In the genomic region with DNA sequence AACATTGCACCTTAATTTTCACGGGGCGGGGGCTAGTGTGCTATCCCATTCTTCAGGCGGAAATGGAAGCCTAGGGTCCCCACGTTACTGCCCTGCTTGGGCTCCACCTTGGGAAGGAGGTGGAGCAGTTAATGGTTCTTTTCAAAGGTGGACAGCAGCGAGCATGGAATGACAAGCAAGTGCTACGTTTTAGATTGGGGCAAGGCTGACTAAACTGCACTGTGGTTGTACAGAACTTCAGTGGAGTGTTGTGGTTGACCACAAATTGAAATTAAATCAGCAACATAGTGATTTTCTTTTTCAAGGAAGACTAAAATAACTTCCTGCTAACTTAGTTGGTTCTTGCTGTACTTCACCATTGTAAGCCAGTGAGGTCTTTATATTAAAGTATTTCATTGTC, we compare ENCODE assay signal across 11 cellular contexts. TPM values are rescaled to one million over a fixed set of nuclear protein-coding genes. Genes with fewer than 3 reads are reported as not detected.
DNase-seq lines count a peak whose midpoint lies in the region; ATAC-seq and TF ChIP-seq lines count a peak whose summit lies in the region.
"Had no signal": no experiment of that assay in that cellular context is flagged by ENCODE, and none has a peak within 500 bp of the region (broad histone marks: within the 10 kb centered on the region; RNA-seq: fewer than 3 reads in every experiment).

No MANE protein-coding gene starts in this region.

- no peak overlapping the region for H2AFZ ChIP-seq in OCI-LY7 (ENCODE audit: low read length)

- intact Hi-C loops in natural killer cell (cut with micrococcal nuclease) (no loop called here), OCI-LY7 (cut with micrococcal nuclease; ENCODE audit: unreplicated experiment) (no loop called here), cardiac septum (cut with DNase I) (no loop called here)

- H3K36me3 Mint-ChIP-seq in activated naive CD4-positive, alpha-beta T cell treated with anti-CD3 and anti-CD28 coated beads, Interleukin-2, amount 50 U/mL, for 24 hours, result peaks cover 4% of the 10 kb centered on the region
- no peaks in the 10 kb centered on the region for H3K36me3 Mint-ChIP-seq in natural killer cell

- H3K4me3 ChIP-seq in OCI-LY7 (ENCODE audit: low read depth, low read length, poor library complexity, severe bottlenecking), result no peak overlapping the region

- CTCF ChIA-PET in OCI-LY7 (lab: Charles Lee; ENCODE audit: unreplicated experiment), result no interaction called here

- no peaks in the 10 kb centered on the region for H3K36me3 ChIP-seq in OCI-LY7 (ENCODE audit: insufficient read depth, low read length)

- POLR2A ChIA-PET in OCI-LY7 (lab: Charles Lee), result no interaction called here

- no peak overlapping the region for H3K27ac ChIP-seq in OCI-LY7 (ENCODE audit: low read depth, low read length, poor library complexity, severe bottlenecking)

- H3K27ac Mint-ChIP-seq in activated naive CD4-positive, alpha-beta T cell treated with anti-CD3 and anti-CD28 coated beads, Interleukin-2, amount 50 U/mL, for 24 hours, result peak overlapping the region; percentile 60
- no peak overlapping the region for H3K27ac Mint-ChIP-seq in natural killer cell

- no peaks in the 10 kb centered on the region for H3K79me2 ChIP-seq in OCI-LY7 (ENCODE audit: insufficient read depth, low read depth, low read length)

- BruUV-seq in OCI-LY7 (replicated peaks; lab: Mats Ljungman, UMichigan), result no TSS peak

- H3K9me2 ChIP-seq in OCI-LY7 (ENCODE audit: insufficient read depth, low read length), result no peaks in the 10 kb centered on the region

- H3K9me3 ChIP-seq in OCI-LY7 (ENCODE audit: low read length), result no peaks in the 10 kb centered on the region

- no peaks in the 10 kb centered on the region for H3K27me3 Mint-ChIP-seq in activated naive CD4-positive, alpha-beta T cell treated with anti-CD3 and anti-CD28 coated beads, Interleukin-2, amount 50 U/mL, for 24 hours
- H3K27me3 Mint-ChIP-seq in natural killer cell (ENCODE audit: low read depth in 2 of 2), result peaks cover 12 to 13% of the 10 kb centered on the region in 2 donors

- ATAC-seq in natural killer cell (peak; percentile 29 to 60 (median 31)), HG03108 (IDR thresholded peaks at IDR 0.05; ENCODE audit: unreplicated experiment) (no peak)

- H4K20me1 ChIP-seq in OCI-LY7 (ENCODE audit: insufficient read depth, low read length), result no peaks in the 10 kb centered on the region

- H3K4me1 Mint-ChIP-seq in activated naive CD4-positive, alpha-beta T cell treated with anti-CD3 and anti-CD28 coated beads, Interleukin-2, amount 50 U/mL, for 24 hours, result peaks cover 44% of the 10 kb centered on the region
- H3K4me1 Mint-ChIP-seq in natural killer cell, result peaks cover 18 to 19% of the 10 kb centered on the region in 2 donors
- H3K4me1 Mint-ChIP-seq: neural crest cell had no signal

- no peak for TF ChIP-seq CTCF in natural killer cell (IDR thresholded peaks at IDR 0.05)
- no peak for TF ChIP-seq CTCF in OCI-LY7 (conservative IDR thresholded peaks at IDR 0.05; ENCODE audit: low read length)

- H3K9me3 Mint-ChIP-seq in activated naive CD4-positive, alpha-beta T cell treated with anti-CD3 and anti-CD28 coated beads, Interleukin-2, amount 50 U/mL, for 24 hours, result no peaks in the 10 kb centered on the region
- no peaks in the 10 kb centered on the region for H3K9me3 Mint-ChIP-seq in natural killer cell

- H3K4me3 Mint-ChIP-seq in activated naive CD4-positive, alpha-beta T cell treated with anti-CD3 and anti-CD28 coated beads, Interleukin-2, amount 50 U/mL, for 24 hours, result peak overlapping the region; percentile 28
- peak overlapping the region; percentile 60 for H3K4me3 Mint-ChIP-seq in natural killer cell
- H3K4me3 Mint-ChIP-seq: neural crest cell had no signal

- H3K4me2 ChIP-seq in OCI-LY7 (ENCODE audit: low read length), result no peak overlapping the region

- H3K4me1 ChIP-seq in OCI-LY7 (ENCODE audit: insufficient read depth, low read length, poor library complexity, severe bottlenecking), result no peaks in the 10 kb centered on the region

- DNase-seq in EL (peak; percentile 8), MV-4-11 (lab: John Stamatoyannopoulos, UW) (peak; percentile 75), natural killer cell (no peak), OCI-LY7 (ENCODE audit: low spot score) (no peak), cardiac septum (ENCODE audit: low spot score) (no peak), T1000 (lab: John Stamatoyannopoulos, UW) (no peak)
- DNase-seq: NCI-H1694; stimulated activated CD4-positive, alpha-beta T cell treated with anti-CD3 and anti-CD28 coated beads, Interleukin-4, amount 100 ng/mL, for 1 hour had no signal

RNA-seq across cellular contexts. Expression of gene CHRNA1, which starts 47.0 kb away (rescaled TPM):
- total RNA-seq in natural killer cell (under 1 TPM in 1 of 3 donors, not detected in 2; 0.23 TPM), OCI-LY7 (2022) (not detected in 2 replicates), cardiac septum (0.94 TPM)
- total RNA-seq in OCI-LY7 (2014; rRNA removed; shearing (Covaris generic)), result not detected in 2 replicates
- total RNA-seq: neural crest cell had no signal

Comparison
In these comparisons a context has a peak if more than half of its experiments do, and no peak if none do; other contexts are left out.
1. DNase-seq: peak in EL (single experiment) and MV-4-11 (single experiment); none in natural killer cell (single experiment), OCI-LY7 (single experiment), cardiac septum (single experiment) and T1000 (single experiment).